ENCODE assay signal across 31 cellular contexts in genomic region chr10:98078774-98079173, GRCh38. TPM values are rescaled to one million over a fixed set of nuclear protein-coding genes. Genes with fewer than 3 reads are reported as not detected.
"Had no signal": no experiment of that assay in that cellular context is flagged by ENCODE, and none has a peak within 500 bp of the region (broad histone marks: within the 10 kb centered on the region; RNA-seq: fewer than 3 reads in every experiment).

No MANE protein-coding gene starts in this region.

- H3K27ac ChIP-seq: dorsolateral prefrontal cortex, gastrocnemius medialis, hepatocyte, neutrophil, vagina had no signal

- H3K36me3 ChIP-seq: gastrocnemius medialis, neutrophil, vagina had no signal

- H3K9me3 ChIP-seq: gastrocnemius medialis, neutrophil, vagina had no signal

- H3K4me1 ChIP-seq: gastrocnemius medialis, vagina had no signal

- H3K4me3 ChIP-seq: dorsolateral prefrontal cortex, gastrocnemius medialis, hepatocyte, smooth muscle cell, vagina had no signal

- H2AFZ ChIP-seq: hepatocyte had no signal

- H3K27me3 ChIP-seq: gastrocnemius medialis, vagina had no signal

- DNase-seq: activated CD4-positive, alpha-beta T cell treated with anti-CD3 and anti-CD28 coated beads for 36 hours; activated CD4-positive, CD25-positive, alpha-beta regulatory T cell; activated CD8-positive, alpha-beta memory T cell treated with anti-CD3 and anti-CD28 coated beads, Interleukin-2, amount 10 ng/mL, durations not matched to agents 7 days and 5 days; activated CD8-positive, alpha-beta T cell treated with anti-CD3 and anti-CD28 coated beads, Interleukin-2, amount 10 ng/mL, durations not matched to agents 7 days and 5 days; activated T-cell treated with anti-CD3 and anti-CD28 coated beads, Interleukin-2, amount 50 U/mL, for 48 hours; anterior cingulate cortex; dorsolateral prefrontal cortex; effector memory CD4-positive, alpha-beta T cell; erythroblast; gastrocnemius medialis; glutamatergic neuron; islet precursor cell; left ventricle myocardium superior; mammary epithelial cell; naive B cell; nephron progenitor cell; retina; stimulated activated CD4-positive, alpha-beta T cell treated with anti-CD3 and anti-CD28 coated beads, Interleukin-1b, Interleukin-23, amount 100 ng/mL, for 48 hours; stimulated activated CD4-positive, alpha-beta T cell treated with anti-CD3 and anti-CD28 coated beads, Interleukin-4, amount 100 ng/mL, for 4 hours; stimulated activated CD8-positive, alpha-beta memory T cell treated with anti-CD3 and anti-CD28 coated beads, Interleukin-4, amount 100 ng/mL, for 48 hours; stimulated activated naive CD8-positive, alpha-beta T cell treated with anti-CD3 and anti-CD28 coated beads, Interleukin-15, amount 100 ng/mL, for 72 hours; substantia nigra; T1000 had no signal

- ATAC-seq: activated CD4-positive, alpha-beta T cell treated with anti-CD3 and anti-CD28 coated beads for 36 hours; activated CD8-positive, alpha-beta memory T cell treated with anti-CD3 and anti-CD28 coated beads, Interleukin-2, amount 10 ng/mL, durations not matched to agents 7 days and 5 days; activated CD8-positive, alpha-beta T cell treated with anti-CD3 and anti-CD28 coated beads, Interleukin-2, amount 10 ng/mL, durations not matched to agents 7 days and 5 days; gastrocnemius medialis; left ventricle myocardium superior; sciatic nerve; stimulated activated memory B cell treated with anti-CD40 and anti-IgM and Interleukin-4, amounts not matched to agents 10 μg/mL and 1 μg/mL and 100 μg/mL, for 72 hours; stimulated activated naive CD8-positive, alpha-beta T cell treated with anti-CD3 and anti-CD28 coated beads, Interleukin-15, amount 100 ng/mL, for 72 hours had no signal

- H3K79me2 ChIP-seq: hepatocyte had no signal

- H3K4me2 ChIP-seq: hepatocyte, smooth muscle cell had no signal

RNA-seq across cellular contexts. Expression of gene CRTAC1, which starts 48.4 kb away (rescaled TPM):
- total RNA-seq: activated CD4-positive, alpha-beta T cell treated with anti-CD3 and anti-CD28 coated beads for 36 hours; activated CD8-positive, alpha-beta memory T cell treated with anti-CD3 and anti-CD28 coated beads, Interleukin-2, amount 10 ng/mL, durations not matched to agents 7 days and 5 days; activated CD8-positive, alpha-beta T cell treated with anti-CD3 and anti-CD28 coated beads, Interleukin-2, amount 10 ng/mL, durations not matched to agents 7 days and 5 days; activated T-helper 2 cell treated with anti-CD3 and anti-CD28 coated beads, Interferon-gamma antibody, Interleukin-2, Interleukin-4, amounts not matched to agents 10 μg/mL and 5 μg/mL and 100 μg/mL, durations not matched to agents 14 hours and 24 hours and 36 hours; bronchial epithelial cell; mammary epithelial cell had no signal
- polyA plus RNA-seq: mammary epithelial cell had no signal
